ENCODE assay signal across 18 cellular contexts in the genomic region with DNA sequence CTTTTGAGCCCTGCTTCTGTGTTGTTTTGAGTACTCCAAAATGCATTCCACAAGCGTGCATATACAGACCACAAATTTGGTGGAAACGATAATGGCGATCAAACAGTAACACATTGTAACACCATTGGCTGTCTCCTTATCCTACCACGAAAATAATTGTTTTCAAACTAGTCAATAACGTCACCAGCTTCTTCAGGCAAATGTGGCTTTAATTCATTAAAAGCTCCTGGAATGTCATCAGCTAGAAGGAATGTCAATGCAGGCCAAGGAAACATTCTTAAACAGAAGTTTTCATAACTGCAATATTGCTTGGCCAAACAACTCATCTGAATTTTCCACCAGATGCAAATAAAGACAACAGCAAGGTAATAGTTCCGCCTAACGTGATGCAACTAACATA.
DNase-seq lines count a peak whose midpoint lies in the region; FAIRE-seq and TF ChIP-seq lines count a peak whose summit lies in the region.
"Had no signal": no experiment of that assay in that cellular context is flagged by ENCODE, and none has a peak within 500 bp of the region (broad histone marks: within the 10 kb centered on the region; RNA-seq: fewer than 3 reads in every experiment).

No MANE protein-coding gene starts in this region.

- no peak overlapping the region for H4K91ac ChIP-seq in mesenchymal stem cell (ENCODE audit: low read length)

- H3K4ac ChIP-seq in mesenchymal stem cell (ENCODE audit: low read depth in 1 of 2, low read length in 2 of 2) = no peak overlapping the region

- intact Hi-C loops in dorsolateral prefrontal cortex (cut with DNase I) = no loop called here

- H3K27me3 ChIP-seq in BJ (ENCODE audit: control insufficient read depth, insufficient read depth, low read length) = peaks cover 2% of the 10 kb centered on the region; the same call in 1 of the 2 replicates
- H3K27me3 ChIP-seq in bronchial epithelial cell (ENCODE audit: control insufficient read depth, insufficient read depth, low read length) = no peaks in the 10 kb centered on the region
- peaks cover 31 to 44% of the 10 kb centered on the region in 2 experiments for H3K27me3 ChIP-seq in mesenchymal stem cell (ENCODE audit: control insufficient read depth in 1 of 2, insufficient read depth in 1 of 2, low read length in 2 of 2)
- H3K27me3 ChIP-seq in effector memory CD4-positive, alpha-beta T cell (replicated peaks; ENCODE audit: control insufficient read depth, insufficient read depth, low read length, poor library complexity, severe bottlenecking) = no peaks in the 10 kb centered on the region
- peaks cover 0 to 32% (median 6%) of the 10 kb centered on the region in 45 donors for H3K27me3 ChIP-seq in dorsolateral prefrontal cortex
- H3K27me3 ChIP-seq: ovary had no signal

- H3K18ac ChIP-seq in mesenchymal stem cell (ENCODE audit: low read depth in 1 of 2, low read length in 2 of 2) = no peak overlapping the region

- no peak overlapping the region for H2BK12ac ChIP-seq in mesenchymal stem cell (ENCODE audit: low read length in 2 of 2)

- no peak overlapping the region for H2BK5ac ChIP-seq in mesenchymal stem cell (ENCODE audit: low read depth, low read length, poor library complexity, severe bottlenecking)

- no peak overlapping the region for H2BK15ac ChIP-seq in mesenchymal stem cell (ENCODE audit: low read depth, poor library complexity, severe bottlenecking)

- WGBS in mesenchymal stem cell = 81% methylated on average over 6 of the region's 7 CpGs

- H3K27ac ChIP-seq in mesenchymal stem cell (ENCODE audit: low read length, poor library complexity, severe bottlenecking) (no peak overlapping the region), dorsolateral prefrontal cortex (no peak overlapping the region)
- no peak overlapping the region for H3K27ac ChIP-seq in effector memory CD4-positive, alpha-beta T cell (ENCODE audit: insufficient read depth, low read length, poor library complexity, severe bottlenecking)
- H3K27ac ChIP-seq: ovary had no signal

- no peak overlapping the region for H3K4me2 ChIP-seq in mesenchymal stem cell (ENCODE audit: low read length, poor library complexity, severe bottlenecking)

- H3K23ac ChIP-seq in mesenchymal stem cell (ENCODE audit: low read length in 2 of 2) = no peak overlapping the region

- no peaks in the 10 kb centered on the region for H3K36me3 ChIP-seq in BJ (ENCODE audit: control insufficient read depth, insufficient read depth, low read length)
- no peaks in the 10 kb centered on the region for H3K36me3 ChIP-seq in bronchial epithelial cell (ENCODE audit: control insufficient read depth, insufficient read depth, low read length)
- no peaks in the 10 kb centered on the region for H3K36me3 ChIP-seq in mesenchymal stem cell (ENCODE audit: control insufficient read depth in 1 of 2, insufficient read depth in 2 of 2, low read depth in 1 of 2, low read length in 2 of 2)
- no peaks in the 10 kb centered on the region for H3K36me3 ChIP-seq in effector memory CD4-positive, alpha-beta T cell (ENCODE audit: control insufficient read depth, insufficient read depth, low read length)
- H3K36me3 ChIP-seq: ovary had no signal

- H2AK5ac ChIP-seq in mesenchymal stem cell (ENCODE audit: low read length, severe bottlenecking) = no peak overlapping the region

- H2BK120ac ChIP-seq in mesenchymal stem cell (ENCODE audit: low read depth, low read length) = no peak overlapping the region

- H3K4me1 ChIP-seq in mesenchymal stem cell (ENCODE audit: control insufficient read depth, insufficient read depth, low read depth, low read length) = no peaks in the 10 kb centered on the region
- H3K4me1 ChIP-seq in effector memory CD4-positive, alpha-beta T cell (ENCODE audit: control insufficient read depth, insufficient read depth, low read length, poor library complexity, severe bottlenecking) = no peaks in the 10 kb centered on the region

- no peak overlapping the region for H4K8ac ChIP-seq in mesenchymal stem cell (ENCODE audit: low read length)

- H3K14ac ChIP-seq in mesenchymal stem cell (ENCODE audit: low read length in 2 of 2) = no peak overlapping the region

- H2AFZ ChIP-seq in mesenchymal stem cell (ENCODE audit: low read depth, low read length) = no peak overlapping the region

- DNase-seq in BJ (ENCODE audit: low read depth) (peak; percentile 79), HS-5 (ENCODE audit: low read depth) (peak; percentile 92), bronchial epithelial cell (ENCODE audit: low read depth) (peak; percentile 33), mesenchymal stem cell (no peak), dorsolateral prefrontal cortex (no peak), NCI-H446 treated with DMSO at 0.1 percent for 48 hours (lab: John Stamatoyannopoulos, UW) (no peak), globus pallidus (ENCODE audit: low spot score) (no peak)
- DNase-seq in effector memory CD4-positive, alpha-beta T cell = no peak
- DNase-seq: activated CD4-positive, alpha-beta T cell treated with anti-CD3 and anti-CD28 coated beads, Interleukin-2, amount 10 ng/mL, durations not matched to agents 7 days and 5 days; activated CD8-positive, alpha-beta memory T cell treated with anti-CD3 and anti-CD28 coated beads, Interleukin-2, amount 50 U/mL, for 4 hours; activated gamma-delta T cell; GF-D8; NCI-H187 treated with DMSO at 0.1 percent for 48 hours; ovary; RPMI8226; stimulated activated CD4-positive, alpha-beta T cell treated with anti-CD3 and anti-CD28 coated beads, Interleukin-2, amount 100 ng/mL, for 48 hours had no signal

- FAIRE-seq in bronchial epithelial cell (lab: Jason Lieb, UNC) = no peak
- FAIRE-seq: HepG2, urothelium cell line had no signal

- H3K4me3 ChIP-seq in BJ (ENCODE audit: low read depth, low read length) = no peak overlapping the region
- no peak overlapping the region for H3K4me3 ChIP-seq in bronchial epithelial cell (ENCODE audit: low read depth, low read length)
- peak overlapping the region in 1 of 2 experiments; percentile 32 for H3K4me3 ChIP-seq in mesenchymal stem cell (ENCODE audit: insufficient read depth in 1 of 2, low read depth in 1 of 2, low read length in 2 of 2)
- no peak overlapping the region for H3K4me3 ChIP-seq in effector memory CD4-positive, alpha-beta T cell (ENCODE audit: insufficient read depth, low read depth, low read length, poor library complexity, severe bottlenecking)
- no peak overlapping the region for H3K4me3 ChIP-seq in dorsolateral prefrontal cortex
- H3K4me3 ChIP-seq: ovary had no signal

- TF ChIP-seq CTCF in BJ (IDR thresholded peaks at IDR 0.05; ENCODE audit: insufficient read depth, low read depth, low read length) = no peak
- TF ChIP-seq CTCF in bronchial epithelial cell (IDR thresholded peaks at IDR 0.05; ENCODE audit: insufficient read depth, low read length, severe bottlenecking) = no peak
- no peak for TF ChIP-seq CTCF in dorsolateral prefrontal cortex (IDR thresholded peaks at IDR 0.05 in 54 of 56, conservative IDR thresholded peaks at IDR 0.05 in 2 of 56; ENCODE audit: low read depth in 1 of 56, partially characterized antibody in 56 of 56)

- CTCF ChIA-PET in BJ (lab: Yijun Ruan, JAX) = interaction anchor here (0.8 to 1.9 kb wide), 2 partner anchors 15 to 132 kb away, joined by 4 read pairs; no protein-coding TSS in a partner anchor

- H3K9me3 ChIP-seq in mesenchymal stem cell (ENCODE audit: control insufficient read depth, low read length) = no peaks in the 10 kb centered on the region
- H3K9me3 ChIP-seq in effector memory CD4-positive, alpha-beta T cell (ENCODE audit: control insufficient read depth, low read length) = no peaks in the 10 kb centered on the region
- H3K9me3 ChIP-seq: ovary had no signal

- no peaks in the 10 kb centered on the region for H3K79me1 ChIP-seq in mesenchymal stem cell (replicated peaks; ENCODE audit: low read length, poor library complexity, severe bottlenecking)

- POLR2A ChIA-PET in BJ (lab: Charles Lee) = no interaction called here

- peak overlapping the region; percentile 13 for H3K9ac ChIP-seq in mesenchymal stem cell (ENCODE audit: low read length)

Comparison
In these comparisons a context has a peak if more than half of its experiments do, and no peak if none do; other contexts are left out.
1. DNase-seq: peak in BJ (single experiment), HS-5 (single experiment) and bronchial epithelial cell (single experiment); none in mesenchymal stem cell (single experiment), effector memory CD4-positive, alpha-beta T cell (0 of 3), dorsolateral prefrontal cortex (0 of 10), NCI-H446 treated with DMSO at 0.1 percent for 48 hours (single experiment) and globus pallidus (single experiment).